Comparison of ENCODE assay signal across 23 cellular contexts in the genomic region with DNA sequence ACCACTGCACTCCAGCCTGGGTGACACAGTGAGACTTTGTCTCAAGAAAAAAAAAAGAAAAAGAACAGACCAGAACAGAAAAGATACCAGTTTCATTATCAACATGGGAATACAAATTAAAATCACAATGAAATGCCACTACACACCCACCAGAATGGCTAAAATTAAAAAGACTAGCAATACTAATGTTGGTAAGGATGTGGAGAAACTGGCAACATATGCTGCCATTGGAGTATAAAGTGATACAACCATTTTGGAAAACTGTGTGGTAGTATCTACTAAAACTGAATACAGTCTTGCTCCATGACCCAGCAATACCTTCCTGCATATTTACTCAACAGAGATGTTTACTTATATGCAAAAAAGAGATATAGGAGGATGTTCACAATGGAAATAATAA.
"Had no signal": no experiment of that assay in that cellular context is flagged by ENCODE, and none has a peak within 500 bp of the region (broad histone marks: within the 10 kb centered on the region; RNA-seq: fewer than 3 reads in every experiment).

No MANE protein-coding gene starts in this region.

- H3K9me3 ChIP-seq: esophagus squamous epithelium, gastrocnemius medialis, heart right ventricle, left lung, lower lobe of right lung had no signal

- FAIRE-seq: colon, islet of Langerhans, keratinocyte had no signal

- H3K36me3 ChIP-seq: lower lobe of right lung had no signal

- H3K27me3 Mint-ChIP-seq: naive thymus-derived CD4-positive, alpha-beta T cell had no signal

- DNase-seq: effector memory CD4-positive, alpha-beta T cell; erythroblast; esophagus squamous epithelium; foreskin fibroblast; foreskin melanocyte; gastrocnemius medialis; glutamatergic neuron; head of caudate nucleus; heart right ventricle; hippocampal formation; left cardiac atrium; left lung; left ventricle myocardium superior; lower lobe of right lung; mesendoderm; midbrain; naive thymus-derived CD4-positive, alpha-beta T cell had no signal

- H3K4me3 ChIP-seq: coronary artery, esophagus squamous epithelium, gastrocnemius medialis, heart right ventricle, left lung, lower lobe of right lung had no signal

- H3K27ac ChIP-seq: coronary artery, epithelial cell of prostate, esophagus squamous epithelium, gastrocnemius medialis, lower lobe of right lung had no signal

- H3K27me3 ChIP-seq: esophagus squamous epithelium, gastrocnemius medialis, heart right ventricle, left lung had no signal

- ATAC-seq: esophagus mucosa; gastrocnemius medialis; heart right ventricle; left cardiac atrium; left lung; left ventricle myocardium superior; lower lobe of right lung; naive thymus-derived CD4-positive, alpha-beta T cell had no signal

- H3K36me3 Mint-ChIP-seq: naive thymus-derived CD4-positive, alpha-beta T cell had no signal

- H3K4me3 Mint-ChIP-seq: naive thymus-derived CD4-positive, alpha-beta T cell had no signal
